8 cellular contexts compared by ENCODE assay signal in the genomic region with DNA sequence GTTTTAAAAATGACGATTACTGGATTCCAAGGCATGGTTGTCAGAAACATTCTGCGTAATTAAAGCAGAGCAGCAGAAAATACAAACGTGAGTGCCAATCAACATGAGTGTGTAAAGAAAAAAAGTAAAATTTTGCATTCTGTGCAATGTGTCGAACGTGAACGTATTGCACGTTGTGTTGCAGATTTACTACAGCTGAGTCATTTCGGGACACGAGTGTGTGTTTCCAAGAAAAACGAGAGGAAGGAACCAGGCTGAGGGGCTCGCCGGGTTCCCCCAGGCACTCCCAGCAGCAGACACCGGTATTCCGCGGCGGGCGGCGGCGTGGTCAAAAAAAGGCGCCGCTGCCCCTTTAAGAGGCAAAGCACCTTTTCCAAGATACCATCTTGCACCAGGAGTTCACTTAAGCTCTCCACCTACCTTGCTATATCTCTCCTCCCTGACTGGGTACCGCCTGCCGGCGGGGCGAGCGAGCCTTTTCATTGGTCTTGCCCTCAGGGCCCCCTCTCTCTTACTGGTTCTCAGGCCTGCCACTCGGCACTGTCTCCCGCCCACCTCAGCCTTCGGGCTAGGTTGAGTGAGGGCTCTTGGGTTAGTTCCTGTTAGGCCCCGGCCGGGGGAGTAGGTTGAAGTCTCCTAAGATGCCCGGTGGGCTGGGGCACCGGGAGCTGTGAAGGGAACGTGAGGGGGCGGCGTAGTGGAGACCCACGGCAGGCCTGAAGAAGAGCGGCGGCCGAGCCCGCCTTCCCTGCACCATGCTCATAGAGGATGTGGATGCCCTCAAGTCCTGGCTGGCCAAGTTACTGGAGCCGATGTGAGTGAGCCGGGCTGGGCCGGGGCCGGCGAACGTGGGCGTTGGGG. TPM values are rescaled to one million over a fixed set of nuclear protein-coding genes. Genes with fewer than 3 reads are reported as not detected.
DNase-seq lines count a peak whose midpoint lies in the region; ATAC-seq, FAIRE-seq and TF ChIP-seq lines count a peak whose summit lies in the region.

A gene with protein sequence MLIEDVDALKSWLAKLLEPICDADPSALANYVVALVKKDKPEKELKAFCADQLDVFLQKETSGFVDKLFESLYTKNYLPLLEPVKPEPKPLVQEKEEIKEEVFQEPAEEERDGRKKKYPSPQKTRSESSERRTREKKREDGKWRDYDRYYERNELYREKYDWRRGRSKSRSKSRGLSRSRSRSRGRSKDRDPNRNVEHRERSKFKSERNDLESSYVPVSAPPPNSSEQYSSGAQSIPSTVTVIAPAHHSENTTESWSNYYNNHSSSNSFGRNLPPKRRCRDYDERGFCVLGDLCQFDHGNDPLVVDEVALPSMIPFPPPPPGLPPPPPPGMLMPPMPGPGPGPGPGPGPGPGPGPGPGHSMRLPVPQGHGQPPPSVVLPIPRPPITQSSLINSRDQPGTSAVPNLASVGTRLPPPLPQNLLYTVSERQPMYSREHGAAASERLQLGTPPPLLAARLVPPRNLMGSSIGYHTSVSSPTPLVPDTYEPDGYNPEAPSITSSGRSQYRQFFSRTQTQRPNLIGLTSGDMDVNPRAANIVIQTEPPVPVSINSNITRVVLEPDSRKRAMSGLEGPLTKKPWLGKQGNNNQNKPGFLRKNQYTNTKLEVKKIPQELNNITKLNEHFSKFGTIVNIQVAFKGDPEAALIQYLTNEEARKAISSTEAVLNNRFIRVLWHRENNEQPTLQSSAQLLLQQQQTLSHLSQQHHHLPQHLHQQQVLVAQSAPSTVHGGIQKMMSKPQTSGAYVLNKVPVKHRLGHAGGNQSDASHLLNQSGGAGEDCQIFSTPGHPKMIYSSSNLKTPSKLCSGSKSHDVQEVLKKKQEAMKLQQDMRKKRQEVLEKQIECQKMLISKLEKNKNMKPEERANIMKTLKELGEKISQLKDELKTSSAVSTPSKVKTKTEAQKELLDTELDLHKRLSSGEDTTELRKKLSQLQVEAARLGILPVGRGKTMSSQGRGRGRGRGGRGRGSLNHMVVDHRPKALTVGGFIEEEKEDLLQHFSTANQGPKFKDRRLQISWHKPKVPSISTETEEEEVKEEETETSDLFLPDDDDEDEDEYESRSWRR (plus strand): TSS at position 595 of the 861 bp plus-strand sequence. CDS start 161 bp downstream, at position 756.

- H3K27ac ChIP-seq in upper lobe of right lung: peak within 1 kb of the TSS; percentile 78

- peak; percentile 78; the same call in 1 of the 2 replicates for TF ChIP-seq POLR2A in GM12892 (IDR thresholded peaks at IDR 0.05; ENCODE audit: low read depth, low read length)

- H3K4me1 ChIP-seq in upper lobe of right lung: peaks cover 28% of the 10 kb centered on the region

- peak within 1 kb of the TSS; percentile 81 for H3K4me3 ChIP-seq in upper lobe of right lung

- TF ChIP-seq CTCF in upper lobe of right lung (IDR thresholded peaks at IDR 0.05): no peak

- no peaks in the 10 kb centered on the region for H3K36me3 ChIP-seq in upper lobe of right lung

- intact Hi-C loops in left cardiac atrium (cut with DNase I): no loop called here
- intact Hi-C loops in posterior vena cava (cut with DNase I): no loop called here
- intact Hi-C loops in upper lobe of right lung (cut with DNase I): no loop called here

- peak; percentile 100 for ATAC-seq in HG02840 (IDR thresholded peaks at IDR 0.05; ENCODE audit: low FRiP score, unreplicated experiment)
- peak; percentile 100 for ATAC-seq in left cardiac atrium
- ATAC-seq in upper lobe of right lung: peak; percentile 100

- no peaks in the 10 kb centered on the region for H3K9me3 ChIP-seq in upper lobe of right lung

- no peaks in the 10 kb centered on the region for H3K27me3 ChIP-seq in upper lobe of right lung

- peak; percentile 96 for DNase-seq in GM12892 (ENCODE audit: insufficient read length)
- peak; percentile 98 for DNase-seq in NCI-H1436 treated with DMSO at 0.1 percent for 48 hours (lab: John Stamatoyannopoulos, UW)
- peak; percentile 94 for DNase-seq in T follicular helper cell (ENCODE audit: low read depth)
- DNase-seq in amniotic epithelial cell (ENCODE audit: low read depth): peak; percentile 99
- peak; percentile 96 for DNase-seq in left cardiac atrium
- DNase-seq in posterior vena cava (ENCODE audit: low spot score): peak; percentile 99
- DNase-seq in upper lobe of right lung: peak; percentile 97

- peak; percentile 97 for FAIRE-seq in GM12892 (lab: Jason Lieb, UNC)

RNA-seq across cellular contexts. Expression of the gene that starts here (rescaled TPM):
- polyA plus RNA-seq in GM12892 (2012; ENCODE audit: missing spikeins): 14.9 TPM
- 10 to 100 TPM; 12.5 to 13.7 TPM for total RNA-seq in left cardiac atrium
- 10 to 100 TPM; 13.4 to 18.6 TPM for total RNA-seq in posterior vena cava
- total RNA-seq in upper lobe of right lung: 17.7 TPM

Comparison
In these comparisons a context has a peak if more than half of its experiments do, and no peak if none do; other contexts are left out.
1. Peak in every context shown above with its lines: DNase-seq, ATAC-seq, H3K4me3 ChIP-seq and H3K27ac ChIP-seq.